In the genomic region with DNA sequence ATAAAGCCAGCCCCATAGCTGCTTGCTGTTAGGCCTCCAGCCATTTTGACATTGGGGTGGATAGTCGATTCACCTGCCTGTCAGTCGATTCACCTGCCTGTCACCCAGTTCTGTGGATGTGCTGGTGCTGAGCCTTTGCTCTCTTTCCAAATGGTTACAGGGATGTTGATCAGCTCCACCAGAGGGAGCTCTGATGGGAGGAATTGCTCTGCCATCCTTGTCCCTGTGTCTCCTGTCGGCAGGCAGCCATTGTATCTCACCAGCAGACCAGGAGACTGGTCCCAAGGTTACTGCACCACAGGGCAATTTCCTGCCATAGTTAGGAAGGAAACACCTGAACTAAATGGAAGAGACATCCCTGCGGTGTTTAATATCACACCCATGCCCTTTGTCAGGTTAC, we compare ENCODE assay signal across 9 cellular contexts. TPM values are rescaled to one million over a fixed set of nuclear protein-coding genes. Genes with fewer than 3 reads are reported as not detected.
A peak's percentile ranks its signal among the peaks of the same experiment; 100 is the strongest.
DNase-seq lines count a peak whose midpoint lies in the region; ATAC-seq, FAIRE-seq and TF ChIP-seq lines count a peak whose summit lies in the region.
"Had no signal": no experiment of that assay in that cellular context is flagged by ENCODE, and none has a peak within 500 bp of the region (broad histone marks: within the 10 kb centered on the region; RNA-seq: fewer than 3 reads in every experiment).

No MANE protein-coding gene starts in this region.

- H3K79me2 ChIP-seq in MM.1S (ENCODE audit: low read length): no peaks in the 10 kb centered on the region

- ATAC-seq in HG03439 (IDR thresholded peaks at IDR 0.05; ENCODE audit: unreplicated experiment) (no peak), GM19324 (IDR thresholded peaks at IDR 0.05; ENCODE audit: low FRiP score, unreplicated experiment) (no peak), GM19455 (IDR thresholded peaks at IDR 0.05; ENCODE audit: unreplicated experiment) (no peak)
- ATAC-seq: activated naive CD4-positive, alpha-beta T cell treated with anti-CD3 and anti-CD28 coated beads, Interleukin-2, amount 50 U/mL, for 72 hours had no signal

- H3K27me3 Mint-ChIP-seq in activated CD4-positive, alpha-beta memory T cell treated with anti-CD3 and anti-CD28 coated beads for 36 hours: peaks cover 12% of the 10 kb centered on the region
- H3K27me3 Mint-ChIP-seq in activated CD4-positive, alpha-beta memory T cell treated with anti-CD3 and anti-CD28 coated beads, Interleukin-2, amount 10 ng/mL, durations not matched to agents 7 days and 5 days: peaks cover 22% of the 10 kb centered on the region

- no peak overlapping the region for H3K27ac Mint-ChIP-seq in activated CD4-positive, alpha-beta memory T cell treated with anti-CD3 and anti-CD28 coated beads for 36 hours
- no peak overlapping the region for H3K27ac Mint-ChIP-seq in activated CD4-positive, alpha-beta memory T cell treated with anti-CD3 and anti-CD28 coated beads, Interleukin-2, amount 10 ng/mL, durations not matched to agents 7 days and 5 days
- H3K27ac Mint-ChIP-seq: activated naive CD4-positive, alpha-beta T cell treated with anti-CD3 and anti-CD28 coated beads, Interleukin-2, amount 50 U/mL, for 72 hours had no signal

- no peaks in the 10 kb centered on the region for H3K36me3 Mint-ChIP-seq in activated CD4-positive, alpha-beta memory T cell treated with anti-CD3 and anti-CD28 coated beads for 36 hours
- no peaks in the 10 kb centered on the region for H3K36me3 Mint-ChIP-seq in activated CD4-positive, alpha-beta memory T cell treated with anti-CD3 and anti-CD28 coated beads, Interleukin-2, amount 10 ng/mL, durations not matched to agents 7 days and 5 days (ENCODE audit: low read depth)
- H3K36me3 Mint-ChIP-seq: activated naive CD4-positive, alpha-beta T cell treated with anti-CD3 and anti-CD28 coated beads, Interleukin-2, amount 50 U/mL, for 72 hours had no signal

- H3K4me3 ChIP-seq in MM.1S (ENCODE audit: low read length) (no peak overlapping the region), adipocyte (ENCODE audit: low read length) (no peak overlapping the region), kidney (ENCODE audit: low read length in 2 of 2) (no peak overlapping the region)

- H3K4me1 Mint-ChIP-seq in activated CD4-positive, alpha-beta memory T cell treated with anti-CD3 and anti-CD28 coated beads for 36 hours (ENCODE audit: low read depth): peaks cover 32% of the 10 kb centered on the region
- peaks cover 18% of the 10 kb centered on the region for H3K4me1 Mint-ChIP-seq in activated CD4-positive, alpha-beta memory T cell treated with anti-CD3 and anti-CD28 coated beads, Interleukin-2, amount 10 ng/mL, durations not matched to agents 7 days and 5 days

- no peaks in the 10 kb centered on the region for H3K9me3 Mint-ChIP-seq in activated CD4-positive, alpha-beta memory T cell treated with anti-CD3 and anti-CD28 coated beads for 36 hours
- no peaks in the 10 kb centered on the region for H3K9me3 Mint-ChIP-seq in activated CD4-positive, alpha-beta memory T cell treated with anti-CD3 and anti-CD28 coated beads, Interleukin-2, amount 10 ng/mL, durations not matched to agents 7 days and 5 days
- H3K9me3 Mint-ChIP-seq: activated naive CD4-positive, alpha-beta T cell treated with anti-CD3 and anti-CD28 coated beads, Interleukin-2, amount 50 U/mL, for 72 hours had no signal

- CTCF ChIA-PET in activated CD4-positive, alpha-beta memory T cell treated with anti-CD3 and anti-CD28 coated beads for 36 hours (lab: Charles Lee): interaction anchor here (0.7 to 6.5 kb wide), 10 partner anchors 12 to 58 kb away, joined by 3 to 61 read pairs (median 5); a partner anchor contains a TSS
- CTCF ChIA-PET in activated CD4-positive, alpha-beta memory T cell treated with anti-CD3 and anti-CD28 coated beads, Interleukin-2, amount 10 ng/mL, durations not matched to agents 7 days and 5 days (lab: Charles Lee): interaction anchor here (1.2 to 2.9 kb wide), 6 partner anchors 8 to 223 kb away, joined by 3 to 10 read pairs (median 5); a partner anchor contains a TSS

- H3F3A ChIP-seq in MM.1S (ENCODE audit: insufficient read depth, low read length): no peaks in the 10 kb centered on the region

- H3K9me2 ChIP-seq in MM.1S (replicated peaks; ENCODE audit: insufficient read depth, low read length): no peaks in the 10 kb centered on the region

- H4K20me1 ChIP-seq in MM.1S (ENCODE audit: insufficient read depth, low read length): no peaks in the 10 kb centered on the region

- H3K4me1 ChIP-seq in MM.1S (ENCODE audit: low read length) (peaks cover 5% of the 10 kb centered on the region; the same call in 1 of the 2 replicates), adipocyte (ENCODE audit: control insufficient read depth, insufficient read depth, low read length) (peaks cover 18% of the 10 kb centered on the region), kidney (ENCODE audit: control insufficient read depth in 1 of 2, insufficient read depth in 1 of 2, low read depth in 1 of 2, low read length in 2 of 2) (peaks cover 0 to 6% of the 10 kb centered on the region in 2 donors)

- no peak for FAIRE-seq in kidney (lab: Jason Lieb, UNC)

- H3K36me3 ChIP-seq in MM.1S (replicated peaks; ENCODE audit: insufficient read depth, low read length) (no peaks in the 10 kb centered on the region), adipocyte (ENCODE audit: control insufficient read depth, insufficient read depth, low read length, severe bottlenecking) (peaks cover 52% of the 10 kb centered on the region), kidney (ENCODE audit: control insufficient read depth in 1 of 2, insufficient read depth in 2 of 2, low read length in 2 of 2) (peaks cover 5% of the 10 kb centered on the region in 2 donors)

- H3K27me3 ChIP-seq in MM.1S (replicated peaks; ENCODE audit: insufficient read depth, low read length): no peaks in the 10 kb centered on the region
- H3K27me3 ChIP-seq in adipocyte (replicated peaks; ENCODE audit: control insufficient read depth, insufficient read depth, low read length): peaks cover 7% of the 10 kb centered on the region

- H3K9ac ChIP-seq in MM.1S (ENCODE audit: low read length) (no peak overlapping the region), adipocyte (ENCODE audit: low read length) (no peak overlapping the region), kidney (ENCODE audit: low read length in 2 of 2) (no peak overlapping the region)

- no peak overlapping the region for H3K4me3 Mint-ChIP-seq in activated CD4-positive, alpha-beta memory T cell treated with anti-CD3 and anti-CD28 coated beads for 36 hours
- H3K4me3 Mint-ChIP-seq in activated CD4-positive, alpha-beta memory T cell treated with anti-CD3 and anti-CD28 coated beads, Interleukin-2, amount 10 ng/mL, durations not matched to agents 7 days and 5 days: no peak overlapping the region

- H3K4me2 ChIP-seq in MM.1S (ENCODE audit: low read depth, low read length): no peak overlapping the region

- intact Hi-C loops in activated CD4-positive, alpha-beta memory T cell treated with anti-CD3 and anti-CD28 coated beads for 36 hours (cut with micrococcal nuclease): no loop called here
- intact Hi-C loops in kidney (cut with DNase I): loop anchor here (5.0 kb wide), 1 partner anchor 34 kb away; a partner anchor contains a TSS

- H2AFZ ChIP-seq in MM.1S (ENCODE audit: low read length): no peak overlapping the region

- peak; percentile 72 for TF ChIP-seq CTCF in MM.1S (IDR thresholded peaks at IDR 0.05; ENCODE audit: low read length)
- peak; percentile 60 for TF ChIP-seq CTCF in kidney (IDR thresholded peaks at IDR 0.05; ENCODE audit: borderline replicate concordance, extremely low read depth, insufficient read depth)

- peak; percentile 28 for DNase-seq in activated CD4-positive, alpha-beta memory T cell treated with anti-CD3 and anti-CD28 coated beads for 36 hours
- DNase-seq in activated CD4-positive, alpha-beta memory T cell treated with anti-CD3 and anti-CD28 coated beads, Interleukin-2, amount 10 ng/mL, durations not matched to agents 7 days and 5 days: no peak
- DNase-seq in MM.1S (peak; percentile 34), adipocyte (ENCODE audit: low read depth) (peak; percentile 45), kidney (no peak)

- H3K9me3 ChIP-seq in MM.1S (replicated peaks; ENCODE audit: insufficient read depth, low read length) (no peaks in the 10 kb centered on the region), adipocyte (ENCODE audit: control insufficient read depth, low read length) (no peaks in the 10 kb centered on the region), kidney (ENCODE audit: control insufficient read depth in 1 of 2, low read length in 2 of 2) (no peaks in the 10 kb centered on the region)

- H3K27ac ChIP-seq in MM.1S (ENCODE audit: low read length) (no peak overlapping the region), kidney (ENCODE audit: low read depth in 2 of 2, low read length in 2 of 2) (no peak overlapping the region)

- POLR2A ChIA-PET in activated CD4-positive, alpha-beta memory T cell treated with anti-CD3 and anti-CD28 coated beads for 36 hours (lab: Charles Lee): no interaction called here
- POLR2A ChIA-PET in activated CD4-positive, alpha-beta memory T cell treated with anti-CD3 and anti-CD28 coated beads, Interleukin-2, amount 10 ng/mL, durations not matched to agents 7 days and 5 days (lab: Charles Lee): no interaction called here

RNA-seq across cellular contexts. Expression of a gene that starts 6.1 kb away (rescaled TPM):
- not detected for total RNA-seq in activated CD4-positive, alpha-beta memory T cell treated with anti-CD3 and anti-CD28 coated beads for 36 hours
- total RNA-seq in activated CD4-positive, alpha-beta memory T cell treated with anti-CD3 and anti-CD28 coated beads, Interleukin-2, amount 10 ng/mL, durations not matched to agents 7 days and 5 days: not detected
- total RNA-seq in kidney: 33.1 TPM
- polyA plus RNA-seq in kidney (ENCODE audit: insufficient read depth, low read depth, low replicate concordance): 2.6 TPM
- total RNA-seq: activated naive CD4-positive, alpha-beta T cell treated with anti-CD3 and anti-CD28 coated beads, Interleukin-2, amount 50 U/mL, for 72 hours had no signal

RNA-seq across cellular contexts. Expression of a gene that starts 34.7 kb away (rescaled TPM):
- total RNA-seq in activated CD4-positive, alpha-beta memory T cell treated with anti-CD3 and anti-CD28 coated beads for 36 hours: under 1 TPM; 0.05 to 0.07 TPM
- total RNA-seq in activated CD4-positive, alpha-beta memory T cell treated with anti-CD3 and anti-CD28 coated beads, Interleukin-2, amount 10 ng/mL, durations not matched to agents 7 days and 5 days: under 1 TPM; 0.30 to 0.48 TPM
- 21.8 TPM for total RNA-seq in kidney
- polyA plus RNA-seq in kidney (ENCODE audit: insufficient read depth, low read depth, low replicate concordance): 7.2 TPM

Comparison
In these comparisons a context has a peak if more than half of its experiments do, and no peak if none do; other contexts are left out.
1. DNase-seq: peak in activated CD4-positive, alpha-beta memory T cell treated with anti-CD3 and anti-CD28 coated beads for 36 hours (single experiment), MM.1S (single experiment) and adipocyte (single experiment); none in activated CD4-positive, alpha-beta memory T cell treated with anti-CD3 and anti-CD28 coated beads, Interleukin-2, amount 10 ng/mL, durations not matched to agents 7 days and 5 days (single experiment) and kidney (single experiment).
2. RNA of a gene that starts 6.1 kb away (total RNA-seq): 33.1 TPM in kidney (single experiment); not detected in activated CD4-positive, alpha-beta memory T cell treated with anti-CD3 and anti-CD28 coated beads for 36 hours and not detected in activated CD4-positive, alpha-beta memory T cell treated with anti-CD3 and anti-CD28 coated beads, Interleukin-2, amount 10 ng/mL, durations not matched to agents 7 days and 5 days; every median in the first group is over 10 times any median in the second.
3. RNA of a gene that starts 34.7 kb away (total RNA-seq): 21.8 TPM in kidney (single experiment); 0.30 to 0.48 TPM in activated CD4-positive, alpha-beta memory T cell treated with anti-CD3 and anti-CD28 coated beads, Interleukin-2, amount 10 ng/mL, durations not matched to agents 7 days and 5 days and 0.05 to 0.07 TPM in activated CD4-positive, alpha-beta memory T cell treated with anti-CD3 and anti-CD28 coated beads for 36 hours; every median in the first group is over 10 times any median in the second.